In genomic region chr9:98256632-98257218, GRCh38 we compare ENCODE assay signal across 8 cellular contexts. TPM values are rescaled to one million over a fixed set of nuclear protein-coding genes. Genes with fewer than 3 reads are reported as not detected.
DNase-seq lines count a peak whose midpoint lies in the region; ATAC-seq and TF ChIP-seq lines count a peak whose summit lies in the region.

No MANE protein-coding gene starts in this region.

- CTCF ChIA-PET in BJ (lab: Yijun Ruan, JAX) = interaction anchor here (0.6 to 5.9 kb wide), 17 partner anchors 8 to 334 kb away, joined by 3 to 75 read pairs (median 5); partner anchors contain the start of genes ANP32B and TRMO

- DNase-seq in BJ (ENCODE audit: low read depth) (no peak), WERI-Rb-1 (peak; percentile 41), natural killer cell (no peak), aorta (no peak), glomerular visceral epithelial cell (ENCODE audit: extremely low spot score) (no peak)

- ATAC-seq in natural killer cell (no peak), aorta (ENCODE audit: low FRiP score) (no peak), GM21528 (IDR thresholded peaks at IDR 0.05; ENCODE audit: low FRiP score, unreplicated experiment) (no peak)

- H3K4me1 ChIP-seq in ectodermal cell (ENCODE audit: control insufficient read depth, insufficient read depth, low read length) = peaks cover 11% of the 10 kb centered on the region
- no peaks in the 10 kb centered on the region for H3K4me1 ChIP-seq in aorta (ENCODE audit: control insufficient read depth in 1 of 2, insufficient read depth in 2 of 2, low read length in 2 of 2)

- no peaks in the 10 kb centered on the region for H3K27me3 Mint-ChIP-seq in IgD-negative memory B cell
- H3K27me3 Mint-ChIP-seq in natural killer cell (ENCODE audit: low read depth in 2 of 2) = no peaks in the 10 kb centered on the region

- no peaks in the 10 kb centered on the region for H3K9me3 Mint-ChIP-seq in IgD-negative memory B cell
- H3K9me3 Mint-ChIP-seq in natural killer cell = no peaks in the 10 kb centered on the region

- H3K4me1 Mint-ChIP-seq in IgD-negative memory B cell (peaks cover 14 to 21% (median 16%) of the 10 kb centered on the region in 3 donors), natural killer cell (peaks cover 33 to 38% of the 10 kb centered on the region in 2 donors)

- peak overlapping the region; percentile 80 for H3K4me3 ChIP-seq in BJ (ENCODE audit: low read depth, low read length)
- H3K4me3 ChIP-seq in WERI-Rb-1 (ENCODE audit: low read depth, low read length) = peak overlapping the region; percentile 81
- H3K4me3 ChIP-seq in ectodermal cell (ENCODE audit: insufficient read depth, low read depth, low read length) = peak overlapping the region; percentile 77
- peak overlapping the region; percentile 71 to 77 for H3K4me3 ChIP-seq in aorta (ENCODE audit: low read length in 2 of 2)

- 0 out of 2 replicates have a peak, but pooled peaks cover 1% of the 10 kb centered on the region for H3K36me3 ChIP-seq in BJ (ENCODE audit: control insufficient read depth, insufficient read depth, low read length)
- peaks cover 2% of the 10 kb centered on the region; the same call in 1 of the 2 replicates for H3K36me3 ChIP-seq in WERI-Rb-1
- no peaks in the 10 kb centered on the region for H3K36me3 ChIP-seq in ectodermal cell (ENCODE audit: control insufficient read depth, insufficient read depth, low read length)
- no peaks in the 10 kb centered on the region for H3K36me3 ChIP-seq in aorta (ENCODE audit: control insufficient read depth in 1 of 2, insufficient read depth in 2 of 2, low read length in 1 of 2)

- intact Hi-C loops in natural killer cell (cut with micrococcal nuclease) = loop anchor here (5.0 to 10.0 kb wide), 2 partner anchors 64 to 152 kb away; partner anchors contain the start of gene CORO2A
- intact Hi-C loops in aorta (cut with DNase I) = loop anchor here (1.0 to 10.0 kb wide), 5 partner anchors 179 to 1568 kb away; partner anchors contain the start of genes ANP32B (in 1 of the 2), NR4A3 (in 1 of the 2) and TRMO (in 1 of the 2)

- H3K27me3 ChIP-seq in BJ (ENCODE audit: control insufficient read depth, insufficient read depth, low read length) (no peaks in the 10 kb centered on the region), WERI-Rb-1 (ENCODE audit: insufficient read depth, low read depth, severe bottlenecking) (no peaks in the 10 kb centered on the region), ectodermal cell (ENCODE audit: control insufficient read depth, insufficient read depth, low read length, poor library complexity, severe bottlenecking) (peaks cover 19% of the 10 kb centered on the region), aorta (ENCODE audit: control insufficient read depth in 1 of 2, insufficient read depth in 2 of 2, low read length in 1 of 2) (no peaks in the 10 kb centered on the region)

- peak overlapping the region; percentile 97 for H3K27ac ChIP-seq in WERI-Rb-1
- no peak overlapping the region for H3K27ac ChIP-seq in ectodermal cell (ENCODE audit: insufficient read depth, low read depth, low read length, poor library complexity, severe bottlenecking)
- peak overlapping the region in 1 of 2 donors; percentile 94 for H3K27ac ChIP-seq in aorta (ENCODE audit: low read depth in 1 of 2, low read length in 2 of 2)

- POLR2A ChIA-PET in BJ (lab: Charles Lee) = interaction anchor here (0.6 to 1.3 kb wide), 3 partner anchors 51 to 706 kb away, joined by 3 to 5 read pairs (median 4); no protein-coding TSS in a partner anchor

- 61 to 73% methylated on average over 9 to 14 of the region's 14 CpGs for WGBS in ectodermal cell, 2 experiments
- 27% methylated on average over 14 of the region's 14 CpGs for WGBS in aorta, 2 donors

- H3K4me3 Mint-ChIP-seq in IgD-negative memory B cell (peak overlapping the region; percentile 95 to 98 (median 96)), natural killer cell (peak overlapping the region; percentile 98)

- no peaks in the 10 kb centered on the region for H3K9me3 ChIP-seq in WERI-Rb-1 (ENCODE audit: severe bottlenecking)
- H3K9me3 ChIP-seq in ectodermal cell (ENCODE audit: control insufficient read depth, low read length) = no peaks in the 10 kb centered on the region
- no peaks in the 10 kb centered on the region for H3K9me3 ChIP-seq in aorta (ENCODE audit: control insufficient read depth, low read length)

- TF ChIP-seq CTCF in BJ (IDR thresholded peaks at IDR 0.05; ENCODE audit: insufficient read depth, low read depth, low read length) (no peak), WERI-Rb-1 (IDR thresholded peaks at IDR 0.05; ENCODE audit: low read depth, low read length) (no peak), natural killer cell (IDR thresholded peaks at IDR 0.05) (no peak)

- H3K27ac Mint-ChIP-seq in IgD-negative memory B cell (peak overlapping the region; percentile 96 to 99 (median 97)), natural killer cell (peak overlapping the region; percentile 95 to 98)

- H3K36me3 Mint-ChIP-seq in IgD-negative memory B cell = peaks cover 2% of the 10 kb centered on the region
- no peaks in the 10 kb centered on the region for H3K36me3 Mint-ChIP-seq in natural killer cell

RNA-seq across cellular contexts. Expression of gene TBC1D2, which starts 1.3 kb away (rescaled TPM):
- polyA plus RNA-seq in BJ (2011; rRNA removed) (38.8 and 70.3 TPM in 2 replicates), IgD-negative memory B cell (5.3 TPM), aorta (1 to 10 TPM; 6.0 to 7.0 TPM)
- 39.0 and 56.7 TPM in 2 replicates for polyA minus RNA-seq in BJ (2011; rRNA and poly(A)+ RNA removed)
- 1.6 TPM for polyA plus RNA-seq in ectodermal cell (2013, experiment 1 of 4)
- 1.8 TPM for polyA plus RNA-seq in ectodermal cell (2013, experiment 2 of 4)
- 1.6 TPM for polyA plus RNA-seq in ectodermal cell (2013, experiment 3 of 4)
- polyA plus RNA-seq in ectodermal cell (2013, experiment 4 of 4) = 1.1 TPM
- total RNA-seq in natural killer cell (1 to 10 TPM; 5.0 to 8.9 (median 7.0) TPM), aorta (10 to 100 TPM in 1 of 2 donors, 1 to 10 TPM in 1; 9.7 to 12.4 TPM)
